ENCODE assay signal across 28 cellular contexts in genomic region chr22:35016909-35017308, GRCh38. TPM values are rescaled to one million over a fixed set of nuclear protein-coding genes. Genes with fewer than 3 reads are reported as not detected.
DNase-seq lines count a peak whose midpoint lies in the region; ATAC-seq, FAIRE-seq and TF ChIP-seq lines count a peak whose summit lies in the region.
"Had no signal": no experiment of that assay in that cellular context is flagged by ENCODE, and none has a peak within 500 bp of the region (broad histone marks: within the 10 kb centered on the region; RNA-seq: fewer than 3 reads in every experiment).

No MANE protein-coding gene starts in this region.

- H3K14ac ChIP-seq in trophoblast cell (ENCODE audit: low read length), result no peak overlapping the region

- H3K23ac ChIP-seq in trophoblast cell (ENCODE audit: low read length), result no peak overlapping the region

- no peak for FAIRE-seq in K562 (lab: Jason Lieb, UNC)
- FAIRE-seq: A204.1, GM12891 had no signal

- TF ChIP-seq CTCF in K562 (IDR thresholded peaks at IDR 0.05 in 2 of 3, conservative IDR thresholded peaks at IDR 0.05 in 1 of 3; ENCODE audit: insufficient read depth in 2 of 3, low read depth in 1 of 3, low read length in 3 of 3), result no peak

- H3K9me1 ChIP-seq in K562 (ENCODE audit: control insufficient read depth, insufficient read depth, low read length), result no peaks in the 10 kb centered on the region

- H3K36me3 ChIP-seq in K562 (ENCODE audit: control insufficient read depth, insufficient read depth, low read length) (no peaks in the 10 kb centered on the region), trophoblast cell (ENCODE audit: control insufficient read depth in 1 of 2, insufficient read depth in 2 of 2, low read length in 2 of 2) (no peaks in the 10 kb centered on the region)
- H3K36me3 ChIP-seq: BE2C, BLaER1 had no signal

- H3K18ac ChIP-seq in trophoblast cell (ENCODE audit: low read length), result no peak overlapping the region

- no peak for TF ChIP-seq RAD21 in K562 (CRISPR knock-in tag; conservative IDR thresholded peaks at IDR 0.05 in 1 of 2, IDR thresholded peaks at IDR 0.05 in 1 of 2)

- TF ChIP-seq POLR2A in K562 (conservative IDR thresholded peaks at IDR 0.05), result no peak

- peak overlapping the region; percentile 44 for H4K91ac ChIP-seq in trophoblast cell (ENCODE audit: low read depth, low read length)

- H2BK12ac ChIP-seq in trophoblast cell (ENCODE audit: low read length), result no peak overlapping the region

- ATAC-seq in K562, result no peak
- ATAC-seq in GM19324 (IDR thresholded peaks at IDR 0.05; ENCODE audit: low FRiP score, unreplicated experiment), result no peak

- H3K27me3 ChIP-seq in K562 (ENCODE audit: control insufficient read depth in 2 of 2, insufficient read depth in 2 of 2, low read length in 2 of 2) (no peaks in the 10 kb centered on the region), trophoblast cell (ENCODE audit: insufficient read depth, low read length) (no peaks in the 10 kb centered on the region)
- H3K27me3 ChIP-seq: BE2C, BLaER1 had no signal

- WGBS in K562 (ENCODE audit: insufficient coverage, low coverage, missing lambda C conversion rate), result 3% methylated on average over 6 of the region's 6 CpGs
- WGBS in trophoblast cell (ENCODE audit: extremely low coverage, insufficient coverage, insufficient read length), result no CpG with 5 or more reads among the region's 6 CpGs

- no peaks in the 10 kb centered on the region for H4K20me1 ChIP-seq in K562 (replicated peaks; ENCODE audit: control insufficient read depth, insufficient read depth, low read length)
- H4K20me1 ChIP-seq: BLaER1 had no signal

- no peak overlapping the region for H4K8ac ChIP-seq in trophoblast cell (ENCODE audit: low read depth, low read length)

- H2BK5ac ChIP-seq in trophoblast cell (ENCODE audit: low read depth, low read length, poor library complexity), result no peak overlapping the region

- no peak overlapping the region for H2AFZ ChIP-seq in K562 (ENCODE audit: low read depth, low read length)
- H2AFZ ChIP-seq in trophoblast cell (ENCODE audit: insufficient read depth, low read length, poor library complexity), result no peak overlapping the region

- BruUV-seq in K562 (replicated peaks; lab: Mats Ljungman, UMichigan), result no TSS peak

- no peak overlapping the region for H3K27ac ChIP-seq in K562 (ENCODE audit: extremely low read depth, low read depth, low read length)
- H3K27ac ChIP-seq in trophoblast cell (ENCODE audit: low read depth, low read length), result no peak overlapping the region
- H3K27ac ChIP-seq: BLaER1 had no signal

- no peak for TF ChIP-seq EP300 in K562 (IDR thresholded peaks at IDR 0.05; ENCODE audit: low read length)

- CTCF ChIA-PET in K562 (lab: Yijun Ruan, JAX; ENCODE audit: low intra/inter-chr PET ratio), result no interaction called here

- H3K79me2 ChIP-seq in K562 (ENCODE audit: control insufficient read depth, insufficient read depth, low read length) (no peaks in the 10 kb centered on the region), trophoblast cell (ENCODE audit: control insufficient read depth, insufficient read depth, low read length, poor library complexity) (peaks cover 3% of the 10 kb centered on the region)

- DNase-seq in K562 (ENCODE audit: extremely low read depth in 1 of 4, low spot score in 3 of 4), result no peak
- no peak for DNase-seq in trophoblast cell
- DNase-seq in NOMO-1 (lab: John Stamatoyannopoulos, UW; ENCODE audit: unreplicated experiment in 2 of 2), result no peak
- no peak for DNase-seq in activated CD8-positive, alpha-beta memory T cell treated with anti-CD3 and anti-CD28 coated beads for 24 hours
- DNase-seq: 8988T; ACHN; BE2C; C1 segment of cervical spinal cord; CD4-positive, alpha-beta memory T cell; CD4-positive, CD25-positive, alpha-beta regulatory T cell; CD8-positive, alpha-beta memory T cell; COR-L47; DMS 273 treated with DMSO at 0.1 percent for 48 hours; DMS153; DMS53; DMS79; DND-41; EL; GDM1 had no signal

- no peak overlapping the region for H4K12ac ChIP-seq in trophoblast cell (ENCODE audit: low read depth, low read length)

- H3K4me2 ChIP-seq in K562 (ENCODE audit: insufficient read depth, low read length), result no peak overlapping the region
- no peak overlapping the region for H3K4me2 ChIP-seq in trophoblast cell (ENCODE audit: low read length)
- H3K4me2 ChIP-seq: BLaER1 had no signal

- H2AK5ac ChIP-seq in trophoblast cell (ENCODE audit: low read length), result no peak overlapping the region

- peak overlapping the region; percentile 18 for H2BK120ac ChIP-seq in trophoblast cell (ENCODE audit: insufficient read depth, low read length, poor library complexity)

- H3K9me3 ChIP-seq in K562 (replicated peaks; ENCODE audit: control insufficient read depth, insufficient read depth, low read depth, low read length), result no peaks in the 10 kb centered on the region
- H3K9me3 ChIP-seq in trophoblast cell (ENCODE audit: insufficient read depth, low read depth, low read length), result peaks cover 2% of the 10 kb centered on the region
- H3K9me3 ChIP-seq: BE2C, BLaER1 had no signal

- H3K9ac ChIP-seq in K562 (ENCODE audit: insufficient read depth in 1 of 2, low read depth in 2 of 2, low read length in 2 of 2), result no peak overlapping the region
- H3K9ac ChIP-seq in trophoblast cell (ENCODE audit: low read length), result no peak overlapping the region
- H3K9ac ChIP-seq: BLaER1 had no signal

- H3K79me1 ChIP-seq in trophoblast cell (ENCODE audit: low read length), result peaks cover 23% of the 10 kb centered on the region

- intact Hi-C loops in K562 (cut with micrococcal nuclease), result no loop called here

- H3K4me1 ChIP-seq in K562 (replicated peaks in 1 of 2; ENCODE audit: control insufficient read depth in 2 of 2, insufficient read depth in 2 of 2, low read length in 2 of 2) (no peaks in the 10 kb centered on the region; a peak in 1 of 5 replicates), trophoblast cell (ENCODE audit: control insufficient read depth in 1 of 2, insufficient read depth in 2 of 2, low read length in 2 of 2) (peaks cover 3 to 4% of the 10 kb centered on the region in 2 experiments)
- H3K4me1 ChIP-seq: BE2C, BLaER1 had no signal

- in situ Hi-C loops in K562 (cut with MboI), result loop anchor here (25.0 kb wide), 1 partner anchor 1730 kb away; no protein-coding TSS in a partner anchor

- H3K4me3 ChIP-seq in K562 (no peak overlapping the region), trophoblast cell (ENCODE audit: low read depth, low read length) (no peak overlapping the region)
- H3K4me3 ChIP-seq: BLaER1 had no signal

- POLR2A ChIA-PET in K562 (lab: Yijun Ruan, JAX), result interaction anchor here (1.0 kb wide), 1 partner anchor 9 kb away, joined by 3 read pairs; no protein-coding TSS in a partner anchor

- H3K4ac ChIP-seq in trophoblast cell (ENCODE audit: low read depth, low read length), result no peak overlapping the region

RNA-seq across cellular contexts. Expression of gene ISX, which starts 49.0 kb away (rescaled TPM):
- 0.23 and 0.28 TPM in 2 replicates for total RNA-seq in K562 (2011; cell fraction: chromatin; rRNA removed; ENCODE audit: low replicate concordance)
- 0.39 and 0.50 TPM in 2 replicates for total RNA-seq in K562 (2011; cell fraction: nucleolus; rRNA removed)
- total RNA-seq in K562 (2011; cell fraction: nucleoplasm; rRNA removed), result 0.23 and 0.51 TPM in 2 replicates
- total RNA-seq in K562 (2014; rRNA removed), result 0.05 and 0.16 TPM in 2 replicates
- 0.06 and 0.07 TPM in 2 replicates for total RNA-seq in K562 (2014; rRNA removed; fragmentation: Illumina TruSeq; extraction: Trizol)
- total RNA-seq in K562 (2015; rRNA removed; fragmentation: Illumina TruSeq; extraction: Trizol), result 0.19 and 0.36 TPM in 2 replicates
- 0.07 and 0.18 TPM in 2 replicates for total RNA-seq in K562 (2021)
- 0.08 and 0.25 TPM in 2 replicates for polyA plus RNA-seq in K562 (2011; rRNA removed)
- 0.13 and 0.42 TPM in 2 replicates for polyA plus RNA-seq in K562 (2011; cell fraction: cytosol; rRNA removed)
- 0.04 and 0.18 TPM in 2 replicates for polyA plus RNA-seq in K562 (2011; cell fraction: nucleus; rRNA removed)
- polyA plus RNA-seq in K562 (2012), result 0.39 and 0.76 TPM in 2 replicates
- polyA plus RNA-seq in K562 (2014; fragmentation: Illumina TruSeq; extraction: Trizol), result 0.09 TPM in 1 of 2 replicates, not detected in the other
- polyA plus RNA-seq in K562 (2014; fragmentation: Nextera tagmentation; extraction: Ambion mirVana), result under 1 TPM; 0.03 to 0.06 TPM
- polyA plus RNA-seq in K562 (2014; rRNA removed), result 0.11 and 0.12 TPM in 2 replicates
- 0.15 and 0.28 TPM in 2 replicates for polyA minus RNA-seq in K562 (2011; rRNA and poly(A)+ RNA removed)
- polyA minus RNA-seq in K562 (2011; cell fraction: cytosol; rRNA and poly(A)+ RNA removed), result 0.38 TPM in 1 of 2 replicates, not detected in the other
- 0.22 and 0.27 TPM in 2 replicates for polyA minus RNA-seq in K562 (2011; cell fraction: nucleus; rRNA and poly(A)+ RNA removed)
- polyA plus RNA-seq in trophoblast cell (2013), result 0.03 and 0.05 TPM in 2 replicates
- total RNA-seq: A673; CD4-positive, alpha-beta memory T cell; CD4-positive, CD25-positive, alpha-beta regulatory T cell; CD8-positive, alpha-beta memory T cell; Daoy; G401 had no signal
- polyA plus RNA-seq: AG04450; CD14-positive monocyte; CD4-positive, alpha-beta memory T cell; CD4-positive, CD25-positive, alpha-beta regulatory T cell; CD8-positive, alpha-beta memory T cell had no signal
